In genomic region chr16:30354423-30355143, GRCh38 we compare ENCODE assay signal across 1 cellular context.
TF ChIP-seq lines count a peak whose summit lies in the region.

No MANE protein-coding gene starts in this region.

TF ChIP-seq in K562, 482 proteins besides CTCF, POLR2A, EP300 and RAD21 (continued from another document):
- TF ChIP-seq ZBTB12 (CRISPR knock-in tag; IDR thresholded peaks at IDR 0.05) (no peak), ZNF445 (CRISPR knock-in tag; IDR thresholded peaks at IDR 0.05; ENCODE audit: low read depth) (no peak), TFE3 (CRISPR knock-in tag; IDR thresholded peaks at IDR 0.05) (no peak; the same call in 1 of the 2 replicates), HDAC2 (IDR thresholded peaks at IDR 0.05) (no peak), MED1 (CRISPR knock-in tag; IDR thresholded peaks at IDR 0.05; ENCODE audit: borderline replicate concordance) (0 out of 2 replicates have a peak, but pooled peaks have one; percentile 80), TCF7L2 (IDR thresholded peaks at IDR 0.05; ENCODE audit: low read depth, low read length) (no peak), HMG20B (CRISPR knock-in tag; IDR thresholded peaks at IDR 0.05) (no peak), HNRNPUL1 (IDR thresholded peaks at IDR 0.05; ENCODE audit: low read length) (no peak), FOXO4 (CRISPR knock-in tag; IDR thresholded peaks at IDR 0.05) (no peak), OTX1 (CRISPR knock-in tag; IDR thresholded peaks at IDR 0.05) (no peak), DDX20 (tag; IDR thresholded peaks at IDR 0.05; ENCODE audit: low read depth) (no peak), TAF7 (tag; IDR thresholded peaks at IDR 0.05) (peak; percentile 68; the same call in 1 of the 2 replicates), FOXK2 (conservative IDR thresholded peaks at IDR 0.05 in 1 of 2, IDR thresholded peaks at IDR 0.05 in 1 of 2; ENCODE audit: low read depth in 2 of 2) (no peak), ZNF436 (CRISPR knock-in tag; IDR thresholded peaks at IDR 0.05) (no peak)
- TF ChIP-seq, protein P1, sequence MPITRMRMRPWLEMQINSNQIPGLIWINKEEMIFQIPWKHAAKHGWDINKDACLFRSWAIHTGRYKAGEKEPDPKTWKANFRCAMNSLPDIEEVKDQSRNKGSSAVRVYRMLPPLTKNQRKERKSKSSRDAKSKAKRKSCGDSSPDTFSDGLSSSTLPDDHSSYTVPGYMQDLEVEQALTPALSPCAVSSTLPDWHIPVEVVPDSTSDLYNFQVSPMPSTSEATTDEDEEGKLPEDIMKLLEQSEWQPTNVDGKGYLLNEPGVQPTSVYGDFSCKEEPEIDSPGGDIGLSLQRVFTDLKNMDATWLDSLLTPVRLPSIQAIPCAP (CRISPR knock-in tag; IDR thresholded peaks at IDR 0.05; ENCODE audit: borderline replicate concordance), result no peak
- TF ChIP-seq, protein P2, sequence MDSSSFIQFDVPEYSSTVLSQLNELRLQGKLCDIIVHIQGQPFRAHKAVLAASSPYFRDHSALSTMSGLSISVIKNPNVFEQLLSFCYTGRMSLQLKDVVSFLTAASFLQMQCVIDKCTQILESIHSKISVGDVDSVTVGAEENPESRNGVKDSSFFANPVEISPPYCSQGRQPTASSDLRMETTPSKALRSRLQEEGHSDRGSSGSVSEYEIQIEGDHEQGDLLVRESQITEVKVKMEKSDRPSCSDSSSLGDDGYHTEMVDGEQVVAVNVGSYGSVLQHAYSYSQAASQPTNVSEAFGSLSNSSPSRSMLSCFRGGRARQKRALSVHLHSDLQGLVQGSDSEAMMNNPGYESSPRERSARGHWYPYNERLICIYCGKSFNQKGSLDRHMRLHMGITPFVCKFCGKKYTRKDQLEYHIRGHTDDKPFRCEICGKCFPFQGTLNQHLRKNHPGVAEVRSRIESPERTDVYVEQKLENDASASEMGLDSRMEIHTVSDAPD (CRISPR knock-in tag; IDR thresholded peaks at IDR 0.05), result no peak
TF ChIP-seq in K562: peak in this region for 18.
